Comparison of ENCODE assay signal across 1 cellular context in genomic region chrX:74251006-74251930, GRCh38.
TF ChIP-seq lines count a peak whose summit lies in the region.

No MANE protein-coding gene starts in this region.

TF ChIP-seq in K562, 482 proteins besides CTCF, POLR2A, EP300 and RAD21 (continued from another document):
- TF ChIP-seq HMBOX1 (IDR thresholded peaks at IDR 0.05): 0 out of 2 replicates have a peak, but pooled peaks have one; percentile 15
- TF ChIP-seq C11orf30 (IDR thresholded peaks at IDR 0.05; ENCODE audit: low read depth): peak; percentile 70
- peak; percentile 79 for TF ChIP-seq MAFG (tag; conservative IDR thresholded peaks at IDR 0.05)
- peak; percentile 46; the same call in 1 of the 2 replicates for TF ChIP-seq NFE2L1 (tag; IDR thresholded peaks at IDR 0.05; ENCODE audit: borderline replicate concordance, low read depth)
- TF ChIP-seq STAT5B (CRISPR knock-in tag; IDR thresholded peaks at IDR 0.05): no peak
- no peak for TF ChIP-seq CBX5 (IDR thresholded peaks at IDR 0.05; ENCODE audit: borderline replicate concordance, low read depth)
- no peak for TF ChIP-seq ZNF785 (CRISPR knock-in tag; IDR thresholded peaks at IDR 0.05)
- no peak for TF ChIP-seq AFF1 (IDR thresholded peaks at IDR 0.05; ENCODE audit: low read depth in 1 of 2, partially characterized antibody in 2 of 2)
- no peak for TF ChIP-seq TBL1XR1 (IDR thresholded peaks at IDR 0.05; ENCODE audit: low read length in 2 of 2)
- TF ChIP-seq HSF4 (CRISPR knock-in tag; IDR thresholded peaks at IDR 0.05; ENCODE audit: borderline replicate concordance): no peak
- no peak for TF ChIP-seq USF2 (CRISPR knock-in tag; IDR thresholded peaks at IDR 0.05)
- TF ChIP-seq FOXA1 (IDR thresholded peaks at IDR 0.05; ENCODE audit: borderline replicate concordance): no peak
- TF ChIP-seq NFE2 (IDR thresholded peaks at IDR 0.05; ENCODE audit: low read depth): peak; percentile 74
- TF ChIP-seq ZNF124 (CRISPR knock-in tag; IDR thresholded peaks at IDR 0.05): no peak
- TF ChIP-seq ZBTB8A (IDR thresholded peaks at IDR 0.05; ENCODE audit: partially characterized antibody): no peak
- TF ChIP-seq ARID3B (CRISPR knock-in tag; IDR thresholded peaks at IDR 0.05; ENCODE audit: borderline replicate concordance): no peak
- TF ChIP-seq BRF1 (IDR thresholded peaks at IDR 0.05; ENCODE audit: borderline replicate concordance, extremely low read depth, insufficient read length): no peak
- no peak for TF ChIP-seq CREB3L1 (IDR thresholded peaks at IDR 0.05; ENCODE audit: borderline replicate concordance, low read depth)
- peak; percentile 76 for TF ChIP-seq ZNF316 (IDR thresholded peaks at IDR 0.05)
- TF ChIP-seq ZBTB40 (IDR thresholded peaks at IDR 0.05): peak; percentile 72
- no peak for TF ChIP-seq ZBTB40 (CRISPR knock-in tag; IDR thresholded peaks at IDR 0.05)
- TF ChIP-seq TBP (optimal IDR thresholded peaks at IDR 0.05; ENCODE audit: low read depth, low read length): no peak
- no peak for TF ChIP-seq BCLAF1 (IDR thresholded peaks at IDR 0.05; ENCODE audit: borderline replicate concordance in 1 of 2, control insufficient read depth in 1 of 2, low read depth in 2 of 2, low read length in 1 of 2)
- no peak for TF ChIP-seq PHF20 (IDR thresholded peaks at IDR 0.05; ENCODE audit: partially characterized antibody)
- TF ChIP-seq NR2C2 (CRISPR knock-in tag; IDR thresholded peaks at IDR 0.05): no peak
- TF ChIP-seq NR2C2 (tag; IDR thresholded peaks at IDR 0.05): no peak
- peak; percentile 35; the same call in 1 of the 2 replicates for TF ChIP-seq MAFF (IDR thresholded peaks at IDR 0.05; ENCODE audit: low read length)
- TF ChIP-seq SMAD4 (CRISPR knock-in tag; conservative IDR thresholded peaks at IDR 0.05): no peak
- TF ChIP-seq PHF8 (IDR thresholded peaks at IDR 0.05; ENCODE audit: borderline replicate concordance, low read length): no peak
